ENCODE assay signal across 24 cellular contexts in genomic region chr2:25492726-25493125, GRCh38.
"Had no signal": no experiment of that assay in that cellular context is flagged by ENCODE, and none has a peak within 500 bp of the region (broad histone marks: within the 10 kb centered on the region; RNA-seq: fewer than 3 reads in every experiment).

No MANE protein-coding gene starts in this region.

- H3K9me3 ChIP-seq: adrenal gland, ascending aorta, heart right ventricle, lower lobe of right lung, right lobe of liver, vagina had no signal

- DNase-seq: activated CD4-positive, alpha-beta T cell treated with anti-CD3 and anti-CD28 coated beads for 1 hour; activated CD4-positive, alpha-beta T cell treated with anti-CD3 and anti-CD28 coated beads, Interleukin-2, amount 50 U/mL, for 1 hour; activated CD8-positive, alpha-beta T cell treated with anti-CD3 and anti-CD28 coated beads, Interleukin-2, amount 10 ng/mL, durations not matched to agents 7 days and 5 days; activated naive CD4-positive, alpha-beta T cell; adrenal gland; brain microvascular endothelial cell; caudate nucleus; effector CD4-positive, alpha-beta T cell; erythroblast; heart right ventricle; lower lobe of right lung; naive thymus-derived CD4-positive, alpha-beta T cell; occipital lobe; posterior cingulate gyrus; right lobe of liver; small intestine; stimulated activated CD4-positive, alpha-beta T cell treated with anti-CD3 and anti-CD28 coated beads, Interleukin-15, amount 100 ng/mL, for 24 hours; stimulated activated naive B cell treated with anti-CD40 and anti-IgM and Interleukin-4, amounts not matched to agents 10 μg/mL and 1 μg/mL and 100 μg/mL, for 72 hours; WERI-Rb-1 had no signal

- FAIRE-seq: endometrium, small intestine, TTC549 had no signal

- H3K4me1 ChIP-seq: adrenal gland, lower lobe of right lung, vagina had no signal

- H3K36me3 ChIP-seq: adrenal gland, brain microvascular endothelial cell, heart right ventricle, lower lobe of right lung, vagina, WERI-Rb-1 had no signal

- ATAC-seq: activated CD8-positive, alpha-beta T cell treated with anti-CD3 and anti-CD28 coated beads, Interleukin-2, amount 10 ng/mL, durations not matched to agents 7 days and 5 days; heart right ventricle; left lobe of liver; naive thymus-derived CD4-positive, alpha-beta T cell; stimulated activated naive B cell treated with anti-CD40 and anti-IgM and Interleukin-4, amounts not matched to agents 10 μg/mL and 1 μg/mL and 100 μg/mL, for 72 hours had no signal

- H3K27me3 ChIP-seq: adrenal gland, ascending aorta, brain microvascular endothelial cell, heart right ventricle, right lobe of liver, vagina had no signal

- H3K27ac ChIP-seq: adrenal gland, ascending aorta, brain microvascular endothelial cell, lower lobe of right lung, right lobe of liver, vagina, WERI-Rb-1 had no signal

- H3K4me3 ChIP-seq: adrenal gland, ascending aorta, heart right ventricle, lower lobe of right lung, right lobe of liver, vagina had no signal
